ENCODE assay signal across 22 cellular contexts in the genomic region with DNA sequence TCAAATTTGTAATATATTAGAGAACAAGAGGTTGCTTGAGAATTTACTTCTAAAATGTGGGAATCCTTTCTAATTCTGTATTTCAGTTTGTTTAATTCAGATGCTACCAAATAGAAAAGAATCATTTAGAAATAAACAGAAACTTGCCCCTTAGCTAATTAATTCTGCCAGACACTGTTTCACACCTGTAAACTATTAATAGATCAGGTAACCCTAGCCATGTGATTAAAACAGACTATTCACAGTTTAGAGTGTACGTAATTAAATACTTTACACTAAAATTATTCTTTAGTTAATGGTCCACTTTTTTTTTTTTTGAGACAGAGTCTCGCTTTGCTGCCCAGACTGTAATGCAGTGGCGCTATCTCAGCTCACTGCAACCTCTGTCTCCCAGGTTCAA.
"Had no signal": no experiment of that assay in that cellular context is flagged by ENCODE, and none has a peak within 500 bp of the region (broad histone marks: within the 10 kb centered on the region; RNA-seq: fewer than 3 reads in every experiment).

No MANE protein-coding gene starts in this region.

- H3K4me1 Mint-ChIP-seq: naive thymus-derived CD4-positive, alpha-beta T cell; stimulated activated naive B cell treated with anti-CD40 and anti-IgM and Interleukin-4, amounts not matched to agents 10 μg/mL and 1 μg/mL and 100 μg/mL, for 72 hours; stimulated activated naive CD8-positive, alpha-beta T cell treated with anti-CD3 and anti-CD28 coated beads, Interleukin-15, amount 100 ng/mL, for 72 hours had no signal

- H3K4me3 Mint-ChIP-seq: endodermal cell; naive thymus-derived CD4-positive, alpha-beta T cell; stimulated activated naive B cell treated with anti-CD40 and anti-IgM and Interleukin-4, amounts not matched to agents 10 μg/mL and 1 μg/mL and 100 μg/mL, for 72 hours; stimulated activated naive CD8-positive, alpha-beta T cell treated with anti-CD3 and anti-CD28 coated beads, Interleukin-15, amount 100 ng/mL, for 72 hours had no signal

- H3K4me1 ChIP-seq: left ventricle myocardium inferior, right atrium auricular region, sigmoid colon, testis, transverse colon had no signal

- H3K27ac Mint-ChIP-seq: endodermal cell; naive thymus-derived CD4-positive, alpha-beta T cell; stimulated activated naive B cell treated with anti-CD40 and anti-IgM and Interleukin-4, amounts not matched to agents 10 μg/mL and 1 μg/mL and 100 μg/mL, for 72 hours had no signal

- ATAC-seq: foreskin keratinocyte; naive thymus-derived CD4-positive, alpha-beta T cell; stimulated activated naive B cell treated with anti-CD40 and anti-IgM and Interleukin-4, amounts not matched to agents 10 μg/mL and 1 μg/mL and 100 μg/mL, for 72 hours; stimulated activated naive CD8-positive, alpha-beta T cell treated with anti-CD3 and anti-CD28 coated beads, Interleukin-15, amount 100 ng/mL, for 72 hours had no signal

- H3K27ac ChIP-seq: coronary artery, foreskin keratinocyte, left ventricle myocardium inferior, neutrophil, right atrium auricular region, sigmoid colon, skin epidermis, testis, transverse colon had no signal

- FAIRE-seq: endothelial cell of umbilical vein had no signal

- H3K36me3 Mint-ChIP-seq: naive thymus-derived CD4-positive, alpha-beta T cell; stimulated activated naive B cell treated with anti-CD40 and anti-IgM and Interleukin-4, amounts not matched to agents 10 μg/mL and 1 μg/mL and 100 μg/mL, for 72 hours had no signal

- H3K4me3 ChIP-seq: coronary artery, left ventricle myocardium inferior, lung, right atrium auricular region, sigmoid colon, skin epidermis, testis, transverse colon had no signal

- H3K27me3 Mint-ChIP-seq: stimulated activated naive B cell treated with anti-CD40 and anti-IgM and Interleukin-4, amounts not matched to agents 10 μg/mL and 1 μg/mL and 100 μg/mL, for 72 hours; stimulated activated naive CD8-positive, alpha-beta T cell treated with anti-CD3 and anti-CD28 coated beads, Interleukin-15, amount 100 ng/mL, for 72 hours had no signal

- H3K9me3 ChIP-seq: neutrophil, sigmoid colon, testis, transverse colon had no signal

- DNase-seq: effector CD4-positive, alpha-beta T cell; endodermal cell; erythroblast; foreskin keratinocyte; head of caudate nucleus; hippocampal formation; left ventricle myocardium inferior; naive thymus-derived CD4-positive, alpha-beta T cell; posterior cingulate gyrus; sigmoid colon; stimulated activated CD4-positive, alpha-beta T cell treated with anti-CD3 and anti-CD28 coated beads, Interleukin-2, amount 100 ng/mL, for 24 hours; stimulated activated CD4-positive, alpha-beta T cell treated with anti-CD3 and anti-CD28 coated beads, Interleukin-4, amount 100 ng/mL, for 4 hours; stimulated activated naive B cell treated with anti-CD40 and anti-IgM and Interleukin-4, amounts not matched to agents 10 μg/mL and 1 μg/mL and 100 μg/mL, for 72 hours; stimulated activated naive CD8-positive, alpha-beta T cell treated with anti-CD3 and anti-CD28 coated beads, Interleukin-15, amount 100 ng/mL, for 72 hours; testis; transverse colon had no signal
